Comparison of ENCODE assay signal across 1 cellular context in the genomic region with DNA sequence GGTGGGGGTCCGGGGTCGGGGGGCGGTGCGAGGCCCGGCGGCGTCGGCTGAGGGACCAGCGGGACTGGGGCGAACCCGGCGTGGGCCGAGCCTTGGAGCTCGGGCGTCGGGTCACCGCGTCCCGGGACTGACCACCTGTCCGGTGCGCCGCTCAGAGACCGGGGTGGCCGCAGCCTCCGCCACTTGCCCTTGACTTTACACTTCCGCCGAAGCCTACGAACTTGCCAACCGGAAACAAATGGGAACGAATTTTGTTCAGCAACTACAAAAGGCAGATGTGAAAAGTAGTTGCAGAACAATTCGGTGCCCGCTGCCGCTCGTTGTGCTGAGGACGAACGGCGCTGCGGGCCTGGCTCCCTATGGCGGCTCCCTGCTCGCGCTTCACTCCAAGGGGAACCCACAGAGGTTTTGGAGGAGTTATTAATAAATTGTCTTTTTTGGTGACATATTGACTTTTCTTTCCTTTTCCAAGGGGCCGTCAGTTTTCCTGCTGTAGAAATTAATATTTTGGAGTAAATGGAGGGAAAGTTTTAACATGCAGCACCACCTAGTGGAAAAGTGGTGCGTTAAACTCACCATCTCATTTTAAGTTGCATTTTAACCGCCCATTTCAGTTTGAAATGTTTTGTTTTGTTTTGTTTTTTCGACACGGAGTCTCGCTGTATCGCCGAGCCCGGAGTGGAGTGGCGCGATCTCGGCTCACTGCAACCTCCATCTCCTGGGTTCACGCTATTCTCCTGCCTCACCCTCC.
A peak's percentile ranks its signal among the peaks of the same experiment; 100 is the strongest.
TF ChIP-seq lines count a peak whose summit lies in the region.

No MANE protein-coding gene starts in this region.

TF ChIP-seq in HepG2, 621 proteins besides CTCF, POLR2A, EP300 and RAD21 (continued from another document and continues in another):
- TF ChIP-seq, protein P1, sequence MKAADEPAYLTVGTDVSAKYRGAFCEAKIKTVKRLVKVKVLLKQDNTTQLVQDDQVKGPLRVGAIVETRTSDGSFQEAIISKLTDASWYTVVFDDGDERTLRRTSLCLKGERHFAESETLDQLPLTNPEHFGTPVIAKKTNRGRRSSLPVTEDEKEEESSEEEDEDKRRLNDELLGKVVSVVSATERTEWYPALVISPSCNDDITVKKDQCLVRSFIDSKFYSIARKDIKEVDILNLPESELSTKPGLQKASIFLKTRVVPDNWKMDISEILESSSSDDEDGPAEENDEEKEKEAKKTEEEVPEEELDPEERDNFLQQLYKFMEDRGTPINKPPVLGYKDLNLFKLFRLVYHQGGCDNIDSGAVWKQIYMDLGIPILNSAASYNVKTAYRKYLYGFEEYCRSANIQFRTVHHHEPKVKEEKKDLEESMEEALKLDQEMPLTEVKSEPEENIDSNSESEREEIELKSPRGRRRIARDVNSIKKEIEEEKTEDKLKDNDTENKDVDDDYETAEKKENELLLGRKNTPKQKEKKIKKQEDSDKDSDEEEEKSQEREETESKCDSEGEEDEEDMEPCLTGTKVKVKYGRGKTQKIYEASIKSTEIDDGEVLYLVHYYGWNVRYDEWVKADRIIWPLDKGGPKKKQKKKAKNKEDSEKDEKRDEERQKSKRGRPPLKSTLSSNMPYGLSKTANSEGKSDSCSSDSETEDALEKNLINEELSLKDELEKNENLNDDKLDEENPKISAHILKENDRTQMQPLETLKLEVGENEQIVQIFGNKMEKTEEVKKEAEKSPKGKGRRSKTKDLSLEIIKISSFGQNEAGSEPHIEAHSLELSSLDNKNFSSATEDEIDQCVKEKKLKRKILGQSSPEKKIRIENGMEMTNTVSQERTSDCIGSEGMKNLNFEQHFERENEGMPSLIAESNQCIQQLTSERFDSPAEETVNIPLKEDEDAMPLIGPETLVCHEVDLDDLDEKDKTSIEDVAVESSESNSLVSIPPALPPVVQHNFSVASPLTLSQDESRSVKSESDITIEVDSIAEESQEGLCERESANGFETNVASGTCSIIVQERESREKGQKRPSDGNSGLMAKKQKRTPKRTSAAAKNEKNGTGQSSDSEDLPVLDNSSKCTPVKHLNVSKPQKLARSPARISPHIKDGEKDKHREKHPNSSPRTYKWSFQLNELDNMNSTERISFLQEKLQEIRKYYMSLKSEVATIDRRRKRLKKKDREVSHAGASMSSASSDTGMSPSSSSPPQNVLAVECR (CRISPR knock-in tag; IDR thresholded peaks at IDR 0.05; ENCODE audit: borderline replicate concordance), result peak; percentile 62; the same call in 1 of the 2 replicates
- TF ChIP-seq ZEB1 (IDR thresholded peaks at IDR 0.05; ENCODE audit: insufficient replicate concordance, low read depth), result no peak
- no peak for TF ChIP-seq RELA (CRISPR knock-in tag; IDR thresholded peaks at IDR 0.05)
- TF ChIP-seq HIVEP1 (CRISPR knock-in tag; IDR thresholded peaks at IDR 0.05), result no peak
- TF ChIP-seq ZNF256 (CRISPR knock-in tag; conservative IDR thresholded peaks at IDR 0.05), result no peak
- no peak for TF ChIP-seq ZNF75D (CRISPR knock-in tag; IDR thresholded peaks at IDR 0.05; ENCODE audit: borderline replicate concordance)
- no peak for TF ChIP-seq FOXM1 (CRISPR knock-in tag; IDR thresholded peaks at IDR 0.05)
- no peak for TF ChIP-seq ZNF124 (CRISPR knock-in tag; IDR thresholded peaks at IDR 0.05)
- no peak for TF ChIP-seq ZNF333 (CRISPR knock-in tag; IDR thresholded peaks at IDR 0.05; ENCODE audit: borderline replicate concordance)
- TF ChIP-seq ZNF20 (CRISPR knock-in tag; IDR thresholded peaks at IDR 0.05), result no peak
- TF ChIP-seq CBX5 (CRISPR knock-in tag; IDR thresholded peaks at IDR 0.05; ENCODE audit: borderline replicate concordance), result no peak
- no peak for TF ChIP-seq PAWR (CRISPR knock-in tag; IDR thresholded peaks at IDR 0.05; ENCODE audit: borderline replicate concordance)
- TF ChIP-seq, protein P2, sequence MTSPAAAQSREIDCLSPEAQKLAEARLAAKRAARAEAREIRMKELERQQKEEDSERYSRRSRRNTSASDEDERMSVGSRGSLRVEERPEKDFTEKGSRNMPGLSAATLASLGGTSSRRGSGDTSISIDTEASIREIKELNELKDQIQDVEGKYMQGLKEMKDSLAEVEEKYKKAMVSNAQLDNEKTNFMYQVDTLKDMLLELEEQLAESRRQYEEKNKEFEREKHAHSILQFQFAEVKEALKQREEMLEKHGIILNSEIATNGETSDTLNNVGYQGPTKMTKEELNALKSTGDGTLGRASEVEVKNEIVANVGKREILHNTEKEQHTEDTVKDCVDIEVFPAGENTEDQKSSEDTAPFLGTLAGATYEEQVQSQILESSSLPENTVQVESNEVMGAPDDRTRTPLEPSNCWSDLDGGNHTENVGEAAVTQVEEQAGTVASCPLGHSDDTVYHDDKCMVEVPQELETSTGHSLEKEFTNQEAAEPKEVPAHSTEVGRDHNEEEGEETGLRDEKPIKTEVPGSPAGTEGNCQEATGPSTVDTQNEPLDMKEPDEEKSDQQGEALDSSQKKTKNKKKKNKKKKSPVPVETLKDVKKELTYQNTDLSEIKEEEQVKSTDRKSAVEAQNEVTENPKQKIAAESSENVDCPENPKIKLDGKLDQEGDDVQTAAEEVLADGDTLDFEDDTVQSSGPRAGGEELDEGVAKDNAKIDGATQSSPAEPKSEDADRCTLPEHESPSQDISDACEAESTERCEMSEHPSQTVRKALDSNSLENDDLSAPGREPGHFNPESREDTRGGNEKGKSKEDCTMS (CRISPR knock-in tag; conservative IDR thresholded peaks at IDR 0.05), result no peak
- TF ChIP-seq DR1 (CRISPR knock-in tag; IDR thresholded peaks at IDR 0.05), result no peak
- TF ChIP-seq SRSF9 (IDR thresholded peaks at IDR 0.05; ENCODE audit: borderline replicate concordance, insufficient read depth, low read depth, low read length, poor library complexity, severe bottlenecking), result no peak
- 0 out of 2 replicates have a peak, but pooled peaks have one; percentile 2 for TF ChIP-seq KDM2A (CRISPR knock-in tag; IDR thresholded peaks at IDR 0.05; ENCODE audit: borderline replicate concordance, low read depth)
- TF ChIP-seq, protein P3, sequence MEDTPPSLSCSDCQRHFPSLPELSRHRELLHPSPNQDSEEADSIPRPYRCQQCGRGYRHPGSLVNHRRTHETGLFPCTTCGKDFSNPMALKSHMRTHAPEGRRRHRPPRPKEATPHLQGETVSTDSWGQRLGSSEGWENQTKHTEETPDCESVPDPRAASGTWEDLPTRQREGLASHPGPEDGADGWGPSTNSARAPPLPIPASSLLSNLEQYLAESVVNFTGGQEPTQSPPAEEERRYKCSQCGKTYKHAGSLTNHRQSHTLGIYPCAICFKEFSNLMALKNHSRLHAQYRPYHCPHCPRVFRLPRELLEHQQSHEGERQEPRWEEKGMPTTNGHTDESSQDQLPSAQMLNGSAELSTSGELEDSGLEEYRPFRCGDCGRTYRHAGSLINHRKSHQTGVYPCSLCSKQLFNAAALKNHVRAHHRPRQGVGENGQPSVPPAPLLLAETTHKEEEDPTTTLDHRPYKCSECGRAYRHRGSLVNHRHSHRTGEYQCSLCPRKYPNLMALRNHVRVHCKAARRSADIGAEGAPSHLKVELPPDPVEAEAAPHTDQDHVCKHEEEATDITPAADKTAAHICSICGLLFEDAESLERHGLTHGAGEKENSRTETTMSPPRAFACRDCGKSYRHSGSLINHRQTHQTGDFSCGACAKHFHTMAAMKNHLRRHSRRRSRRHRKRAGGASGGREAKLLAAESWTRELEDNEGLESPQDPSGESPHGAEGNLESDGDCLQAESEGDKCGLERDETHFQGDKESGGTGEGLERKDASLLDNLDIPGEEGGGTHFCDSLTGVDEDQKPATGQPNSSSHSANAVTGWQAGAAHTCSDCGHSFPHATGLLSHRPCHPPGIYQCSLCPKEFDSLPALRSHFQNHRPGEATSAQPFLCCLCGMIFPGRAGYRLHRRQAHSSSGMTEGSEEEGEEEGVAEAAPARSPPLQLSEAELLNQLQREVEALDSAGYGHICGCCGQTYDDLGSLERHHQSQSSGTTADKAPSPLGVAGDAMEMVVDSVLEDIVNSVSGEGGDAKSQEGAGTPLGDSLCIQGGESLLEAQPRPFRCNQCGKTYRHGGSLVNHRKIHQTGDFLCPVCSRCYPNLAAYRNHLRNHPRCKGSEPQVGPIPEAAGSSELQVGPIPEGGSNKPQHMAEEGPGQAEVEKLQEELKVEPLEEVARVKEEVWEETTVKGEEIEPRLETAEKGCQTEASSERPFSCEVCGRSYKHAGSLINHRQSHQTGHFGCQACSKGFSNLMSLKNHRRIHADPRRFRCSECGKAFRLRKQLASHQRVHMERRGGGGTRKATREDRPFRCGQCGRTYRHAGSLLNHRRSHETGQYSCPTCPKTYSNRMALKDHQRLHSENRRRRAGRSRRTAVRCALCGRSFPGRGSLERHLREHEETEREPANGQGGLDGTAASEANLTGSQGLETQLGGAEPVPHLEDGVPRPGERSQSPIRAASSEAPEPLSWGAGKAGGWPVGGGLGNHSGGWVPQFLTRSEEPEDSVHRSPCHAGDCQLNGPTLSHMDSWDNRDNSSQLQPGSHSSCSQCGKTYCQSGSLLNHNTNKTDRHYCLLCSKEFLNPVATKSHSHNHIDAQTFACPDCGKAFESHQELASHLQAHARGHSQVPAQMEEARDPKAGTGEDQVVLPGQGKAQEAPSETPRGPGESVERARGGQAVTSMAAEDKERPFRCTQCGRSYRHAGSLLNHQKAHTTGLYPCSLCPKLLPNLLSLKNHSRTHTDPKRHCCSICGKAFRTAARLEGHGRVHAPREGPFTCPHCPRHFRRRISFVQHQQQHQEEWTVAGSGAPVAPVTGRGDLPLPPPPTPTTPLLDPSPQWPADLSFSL (CRISPR knock-in tag; IDR thresholded peaks at IDR 0.05), result no peak
- TF ChIP-seq, protein P4, sequence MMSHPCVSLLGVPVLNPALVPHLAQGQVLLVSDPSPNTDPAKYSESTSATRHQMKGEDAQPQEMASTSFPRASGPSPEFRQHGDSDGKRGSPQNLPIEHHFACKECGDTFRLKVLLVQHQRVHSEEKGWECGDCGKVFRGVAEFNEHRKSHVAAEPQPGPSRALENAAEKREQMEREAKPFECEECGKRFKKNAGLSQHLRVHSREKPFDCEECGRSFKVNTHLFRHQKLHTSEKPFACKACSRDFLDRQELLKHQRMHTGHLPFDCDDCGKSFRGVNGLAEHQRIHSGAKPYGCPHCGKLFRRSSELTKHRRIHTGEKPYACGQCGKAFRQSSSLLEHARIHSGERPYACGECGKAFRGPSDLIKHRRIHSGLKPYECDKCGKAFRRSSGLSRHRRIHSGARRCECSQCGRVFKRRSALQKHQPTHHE (CRISPR knock-in tag; IDR thresholded peaks at IDR 0.05; ENCODE audit: borderline replicate concordance), result 0 out of 2 replicates have a peak, but pooled peaks have one; percentile 37
- no peak for TF ChIP-seq FOXO1 (CRISPR knock-in tag; IDR thresholded peaks at IDR 0.05)
- TF ChIP-seq, protein P5, sequence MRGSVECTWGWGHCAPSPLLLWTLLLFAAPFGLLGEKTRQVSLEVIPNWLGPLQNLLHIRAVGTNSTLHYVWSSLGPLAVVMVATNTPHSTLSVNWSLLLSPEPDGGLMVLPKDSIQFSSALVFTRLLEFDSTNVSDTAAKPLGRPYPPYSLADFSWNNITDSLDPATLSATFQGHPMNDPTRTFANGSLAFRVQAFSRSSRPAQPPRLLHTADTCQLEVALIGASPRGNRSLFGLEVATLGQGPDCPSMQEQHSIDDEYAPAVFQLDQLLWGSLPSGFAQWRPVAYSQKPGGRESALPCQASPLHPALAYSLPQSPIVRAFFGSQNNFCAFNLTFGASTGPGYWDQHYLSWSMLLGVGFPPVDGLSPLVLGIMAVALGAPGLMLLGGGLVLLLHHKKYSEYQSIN (CRISPR knock-in tag; IDR thresholded peaks at IDR 0.05; ENCODE audit: borderline replicate concordance), result no peak
- no peak for TF ChIP-seq MEF2D (CRISPR knock-in tag; IDR thresholded peaks at IDR 0.05)
- TF ChIP-seq ZNF264 (CRISPR knock-in tag; IDR thresholded peaks at IDR 0.05), result peak; percentile 43; the same call in 1 of the 2 replicates
- no peak for TF ChIP-seq PPARG (CRISPR knock-in tag; conservative IDR thresholded peaks at IDR 0.05)
- TF ChIP-seq ZNF790 (CRISPR knock-in tag; IDR thresholded peaks at IDR 0.05; ENCODE audit: borderline replicate concordance), result no peak
- TF ChIP-seq NR2C2 (CRISPR knock-in tag; IDR thresholded peaks at IDR 0.05; ENCODE audit: borderline replicate concordance), result 0 out of 2 replicates have a peak, but pooled peaks have one; percentile 7
- TF ChIP-seq IKZF1 (IDR thresholded peaks at IDR 0.05), result no peak
- TF ChIP-seq ZNF589 (CRISPR knock-in tag; conservative IDR thresholded peaks at IDR 0.05), result no peak
- no peak for TF ChIP-seq NFKBIZ (CRISPR knock-in tag; IDR thresholded peaks at IDR 0.05)
- no peak for TF ChIP-seq RBM39 (IDR thresholded peaks at IDR 0.05; ENCODE audit: low read depth, low read length, poor library complexity, severe bottlenecking)
- TF ChIP-seq HNRNPK (IDR thresholded peaks at IDR 0.05; ENCODE audit: low read depth, low read length, poor library complexity, severe bottlenecking), result no peak
- TF ChIP-seq CBX1 (IDR thresholded peaks at IDR 0.05; ENCODE audit: low read depth), result no peak
- TF ChIP-seq PHF8 (CRISPR knock-in tag; IDR thresholded peaks at IDR 0.05), result peak; percentile 58
- peak; percentile 68 for TF ChIP-seq STAG1 (CRISPR knock-in tag; IDR thresholded peaks at IDR 0.05)
- TF ChIP-seq ISX (CRISPR knock-in tag; conservative IDR thresholded peaks at IDR 0.05), result 0 out of 2 replicates have a peak, but pooled peaks have one; percentile 79
- no peak for TF ChIP-seq ZNF550 (CRISPR knock-in tag; IDR thresholded peaks at IDR 0.05; ENCODE audit: borderline replicate concordance)
- no peak for TF ChIP-seq ZNF263 (CRISPR knock-in tag; IDR thresholded peaks at IDR 0.05)
- TF ChIP-seq RBM22 (optimal IDR thresholded peaks at IDR 0.05; ENCODE audit: low read length), result no peak
- no peak for TF ChIP-seq ZNF136 (CRISPR knock-in tag; IDR thresholded peaks at IDR 0.05; ENCODE audit: low read depth)
- TF ChIP-seq ZNF747 (CRISPR knock-in tag; IDR thresholded peaks at IDR 0.05; ENCODE audit: borderline replicate concordance), result no peak
- TF ChIP-seq GATAD1 (CRISPR knock-in tag; IDR thresholded peaks at IDR 0.05), result peak; percentile 27; the same call in 1 of the 2 replicates
- TF ChIP-seq, protein P6, sequence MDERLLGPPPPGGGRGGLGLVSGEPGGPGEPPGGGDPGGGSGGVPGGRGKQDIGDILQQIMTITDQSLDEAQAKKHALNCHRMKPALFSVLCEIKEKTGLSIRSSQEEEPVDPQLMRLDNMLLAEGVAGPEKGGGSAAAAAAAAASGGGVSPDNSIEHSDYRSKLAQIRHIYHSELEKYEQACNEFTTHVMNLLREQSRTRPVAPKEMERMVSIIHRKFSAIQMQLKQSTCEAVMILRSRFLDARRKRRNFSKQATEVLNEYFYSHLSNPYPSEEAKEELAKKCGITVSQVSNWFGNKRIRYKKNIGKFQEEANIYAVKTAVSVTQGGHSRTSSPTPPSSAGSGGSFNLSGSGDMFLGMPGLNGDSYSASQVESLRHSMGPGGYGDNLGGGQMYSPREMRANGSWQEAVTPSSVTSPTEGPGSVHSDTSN (CRISPR knock-in tag; IDR thresholded peaks at IDR 0.05), result no peak
- no peak for TF ChIP-seq FOXK1 (CRISPR knock-in tag; IDR thresholded peaks at IDR 0.05; ENCODE audit: borderline replicate concordance, low read depth)
- TF ChIP-seq ZNF724P (CRISPR knock-in tag; IDR thresholded peaks at IDR 0.05; ENCODE audit: borderline replicate concordance), result no peak
- TF ChIP-seq MLLT10 (CRISPR knock-in tag; IDR thresholded peaks at IDR 0.05), result 0 out of 2 replicates have a peak, but pooled peaks have one; percentile 52
- TF ChIP-seq ETV5 (CRISPR knock-in tag; IDR thresholded peaks at IDR 0.05; ENCODE audit: borderline replicate concordance), result no peak; the same call in 1 of the 2 replicates
- TF ChIP-seq HOXA3 (CRISPR knock-in tag; IDR thresholded peaks at IDR 0.05), result no peak
- no peak for TF ChIP-seq SP1 (IDR thresholded peaks at IDR 0.05)
- TF ChIP-seq SP1 (CRISPR knock-in tag; IDR thresholded peaks at IDR 0.05), result no peak
